Comparison of ENCODE assay signal across 10 cellular contexts in genomic region chr17:74646231-74646630, GRCh38. TPM values are rescaled to one million over a fixed set of nuclear protein-coding genes. Genes with fewer than 3 reads are reported as not detected.
DNase-seq lines count a peak whose midpoint lies in the region; ATAC-seq and TF ChIP-seq lines count a peak whose summit lies in the region.
"Had no signal": no experiment of that assay in that cellular context is flagged by ENCODE, and none has a peak within 500 bp of the region (broad histone marks: within the 10 kb centered on the region; RNA-seq: fewer than 3 reads in every experiment).

No MANE protein-coding gene starts in this region.

- CTCF ChIA-PET in A673 (lab: Charles Lee), result no interaction called here

- no peaks in the 10 kb centered on the region for H3K9me3 Mint-ChIP-seq in endothelial cell (ENCODE audit: unreplicated experiment)

- POLR2A ChIA-PET in A673 (lab: Charles Lee; ENCODE audit: low non-redundant PET), result no interaction called here

- H3K27ac Mint-ChIP-seq in endothelial cell (ENCODE audit: unreplicated experiment), result no peak overlapping the region

- peaks cover 47% of the 10 kb centered on the region for H3K27me3 ChIP-seq in A673 (replicated peaks; ENCODE audit: insufficient read depth, low read depth, low read length, poor library complexity)
- peaks cover 0 to 55% (median 0%) of the 10 kb centered on the region in 4 donors for H3K27me3 ChIP-seq in esophagus squamous epithelium
- no peaks in the 10 kb centered on the region for H3K27me3 ChIP-seq in uterus

- intact Hi-C loops in A673 (cut with micrococcal nuclease; ENCODE audit: unreplicated experiment) (no loop called here), esophagus squamous epithelium (cut with DNase I) (no loop called here), uterus (cut with DNase I; ENCODE audit: low total_unique reads) (no loop called here)

- 46 to 51% methylated on average over 3 of the region's 3 CpGs for WGBS in esophagus squamous epithelium, 2 donors

- DNase-seq in A673 (ENCODE audit: low spot score), result peak; percentile 46
- DNase-seq in GM13976 (ENCODE audit: low spot score), result peak; percentile 72
- peak; percentile 21 to 73 for DNase-seq in NOMO-1 (lab: John Stamatoyannopoulos, UW; ENCODE audit: unreplicated experiment in 2 of 2)
- DNase-seq in esophagus squamous epithelium (lab: John Stamatoyannopoulos, UW), result no peak
- no peak for DNase-seq in endothelial cell (ENCODE audit: low spot score)
- no peak for DNase-seq in uterus

- in situ Hi-C loops in GM13976 (cut with MboI; ENCODE audit: low sequenced_read_pairs, unreplicated experiment), result no loop called here

- no peak for ATAC-seq in HG02970 (IDR thresholded peaks at IDR 0.05; ENCODE audit: low FRiP score, unreplicated experiment)
- ATAC-seq in GM18873 (IDR thresholded peaks at IDR 0.05; ENCODE audit: low FRiP score, unreplicated experiment), result no peak

- no peak overlapping the region for H3K4me3 Mint-ChIP-seq in endothelial cell (ENCODE audit: unreplicated experiment)

- H3K4me3 ChIP-seq in A673 (ENCODE audit: low read depth, low read length, poor library complexity, severe bottlenecking), result no peak overlapping the region
- no peak overlapping the region for H3K4me3 ChIP-seq in esophagus squamous epithelium
- no peak overlapping the region for H3K4me3 ChIP-seq in uterus

- H3K4me1 ChIP-seq in A673 (ENCODE audit: insufficient read depth, low read length, poor library complexity, severe bottlenecking), result no peaks in the 10 kb centered on the region
- H3K4me1 ChIP-seq in esophagus squamous epithelium, result no peaks in the 10 kb centered on the region
- H3K4me1 ChIP-seq in uterus, result no peaks in the 10 kb centered on the region

- no peak overlapping the region for H3K27ac ChIP-seq in A673 (ENCODE audit: low read depth, low read length, poor library complexity, severe bottlenecking)
- no peak overlapping the region for H3K27ac ChIP-seq in esophagus squamous epithelium
- no peak overlapping the region for H3K27ac ChIP-seq in uterus

- TF ChIP-seq POLR2A in esophagus squamous epithelium (IDR thresholded peaks at IDR 0.05) (no peak), uterus (IDR thresholded peaks at IDR 0.05) (no peak)

- no TSS peak for BruUV-seq in A673 (replicated peaks; lab: Mats Ljungman, UMichigan)

- H3K36me3 Mint-ChIP-seq in endothelial cell (ENCODE audit: low read depth, unreplicated experiment), result no peaks in the 10 kb centered on the region

- H3K9me3 ChIP-seq in A673 (ENCODE audit: low read depth, low read length, poor library complexity, severe bottlenecking), result no peaks in the 10 kb centered on the region
- no peaks in the 10 kb centered on the region for H3K9me3 ChIP-seq in esophagus squamous epithelium
- no peaks in the 10 kb centered on the region for H3K9me3 ChIP-seq in uterus

- TF ChIP-seq CTCF in A673 (conservative IDR thresholded peaks at IDR 0.05; ENCODE audit: low read depth, low read length) (peak; percentile 51), GM13976 (IDR thresholded peaks at IDR 0.05; ENCODE audit: borderline replicate concordance, control extremely low read depth, extremely low read depth, insufficient read depth, missing control alignments) (peak; percentile 35), esophagus squamous epithelium (IDR thresholded peaks at IDR 0.05) (peak in 5 of 6 experiments; percentile 24 to 61 (median 33)), endothelial cell (IDR thresholded peaks at IDR 0.05; ENCODE audit: unreplicated experiment) (no peak), uterus (IDR thresholded peaks at IDR 0.05) (no peak)

- peaks cover 1% of the 10 kb centered on the region for H3K27me3 Mint-ChIP-seq in endothelial cell (ENCODE audit: unreplicated experiment)

- H3K4me1 Mint-ChIP-seq in endothelial cell (ENCODE audit: unreplicated experiment), result no peaks in the 10 kb centered on the region

- no peaks in the 10 kb centered on the region for H3K36me3 ChIP-seq in A673 (ENCODE audit: insufficient read depth, low read length, poor library complexity, severe bottlenecking)
- H3K36me3 ChIP-seq in esophagus squamous epithelium, result no peaks in the 10 kb centered on the region
- H3K36me3 ChIP-seq in uterus, result no peaks in the 10 kb centered on the region

RNA-seq across cellular contexts. Expression of gene CD300E, which starts 22.7 kb away (rescaled TPM):
- total RNA-seq in A673 (2021) (not detected in 2 replicates), esophagus squamous epithelium (under 1 TPM; 0.15 to 0.53 (median 0.18) TPM), endothelial cell (ENCODE audit: unreplicated experiment) (not detected), uterus (under 1 TPM in 2 of 4 donors, not detected in 2; 0.07 to 0.88 TPM)
- total RNA-seq: endothelial cell of umbilical vein had no signal

RNA-seq across cellular contexts. Expression of gene CD300LD, which starts 54.1 kb away (rescaled TPM):
- total RNA-seq in A673 (2021) (not detected in 2 replicates), esophagus squamous epithelium (not detected), endothelial cell (ENCODE audit: unreplicated experiment) (not detected), uterus (not detected)
- total RNA-seq: endothelial cell of umbilical vein, skeletal muscle tissue had no signal

Comparison
In these comparisons a context has a peak if more than half of its experiments do, and no peak if none do; other contexts are left out.
1. DNase-seq: peak in A673 (single experiment), GM13976 (single experiment) and NOMO-1 (2 of 2); none in esophagus squamous epithelium (single experiment), endothelial cell (single experiment) and uterus (0 of 2).
2. CTCF ChIP-seq: peak in A673 (single experiment), GM13976 (single experiment) and esophagus squamous epithelium (5 of 6); none in endothelial cell (single experiment) and uterus (0 of 4).